In genomic region chr19:46860125-46860845, GRCh38 we compare ENCODE assay signal across 8 cellular contexts. TPM values are rescaled to one million over a fixed set of nuclear protein-coding genes. Genes with fewer than 3 reads are reported as not detected.
DNase-seq lines count a peak whose midpoint lies in the region; ATAC-seq and TF ChIP-seq lines count a peak whose summit lies in the region.

No MANE protein-coding gene starts in this region.

- H3K9me3 ChIP-seq in SK-N-SH (no peaks in the 10 kb centered on the region), thymus (ENCODE audit: control insufficient read depth) (no peaks in the 10 kb centered on the region)

- H3K27me3 ChIP-seq in SK-N-SH (ENCODE audit: insufficient read depth) (no peaks in the 10 kb centered on the region), thymus (ENCODE audit: control insufficient read depth, insufficient read depth) (no peaks in the 10 kb centered on the region)

- H3K9ac ChIP-seq in SK-N-SH: peak overlapping the region; percentile 97

- TF ChIP-seq CTCF in SK-N-SH (IDR thresholded peaks at IDR 0.05) (no peak), osteocyte (IDR thresholded peaks at IDR 0.05) (no peak)

- peak overlapping the region; percentile 89 for H3K4me2 ChIP-seq in SK-N-SH

- POLR2A ChIA-PET in SK-N-SH (lab: Yijun Ruan, JAX): interaction anchor here (0.9 kb wide), 1 partner anchor 94 kb away, joined by 4 read pairs; no protein-coding TSS in a partner anchor

- peak overlapping the region; percentile 84 for H3K4me3 Mint-ChIP-seq in osteocyte (ENCODE audit: unreplicated experiment)

- H3K4me1 ChIP-seq in SK-N-SH (ENCODE audit: control insufficient read depth in 1 of 2, insufficient read depth in 2 of 2, low read depth in 1 of 2, low read length in 1 of 2): peaks cover 0 to 35% of the 10 kb centered on the region in 2 experiments; a peak in 3 of 4 replicates
- peaks cover 22% of the 10 kb centered on the region for H3K4me1 ChIP-seq in thymus (ENCODE audit: control insufficient read depth, insufficient read depth, low read length)

- peaks cover 38% of the 10 kb centered on the region for H4K20me1 ChIP-seq in SK-N-SH (ENCODE audit: insufficient read depth)

- peak; percentile 97 for DNase-seq in GM04504 (ENCODE audit: low read depth)
- DNase-seq in NCI-H1092 (lab: John Stamatoyannopoulos, UW): peak; percentile 96
- peak; percentile 90 for DNase-seq in SK-N-SH
- DNase-seq in activated naive CD4-positive, alpha-beta T cell treated with anti-CD3 and anti-CD28 coated beads, Interleukin-2, amount 50 U/mL, for 72 hours (ENCODE audit: low spot score in 2 of 2): peak; percentile 93
- DNase-seq in glomerular visceral epithelial cell (ENCODE audit: extremely low spot score): peak; percentile 100
- DNase-seq in osteocyte (ENCODE audit: extremely low spot score, unreplicated experiment): peak; percentile 99

- H3K27ac ChIP-seq in SK-N-SH (ENCODE audit: low read depth in 2 of 2, low read length in 1 of 2) (peak overlapping the region; percentile 96 to 98), thymus (ENCODE audit: low read depth) (peak overlapping the region; percentile 98)

- peaks cover 6 to 7% of the 10 kb centered on the region in 2 donors for H3K36me3 Mint-ChIP-seq in activated naive CD4-positive, alpha-beta T cell treated with anti-CD3 and anti-CD28 coated beads, Interleukin-2, amount 50 U/mL, for 72 hours
- no peaks in the 10 kb centered on the region for H3K36me3 Mint-ChIP-seq in osteocyte (ENCODE audit: unreplicated experiment)

- no peaks in the 10 kb centered on the region for H3K9me2 ChIP-seq in SK-N-SH

- 2% methylated on average over 31 of the region's 89 CpGs for WGBS in SK-N-SH (ENCODE audit: low lambda C conversion rate)
- under 1% methylated on average over 89 of the region's 89 CpGs for WGBS in thymus

- no peaks in the 10 kb centered on the region for H3K27me3 Mint-ChIP-seq in osteocyte (ENCODE audit: unreplicated experiment)

- H3F3A ChIP-seq in SK-N-SH (replicated peaks; ENCODE audit: insufficient read depth): peaks cover 23% of the 10 kb centered on the region

- peak overlapping the region; percentile 77 to 79 for H3K4me3 ChIP-seq in SK-N-SH (ENCODE audit: low read depth in 2 of 2, low read length in 1 of 2)
- H3K4me3 ChIP-seq in thymus (ENCODE audit: low read length): peak overlapping the region; percentile 76

- TF ChIP-seq EP300 in SK-N-SH (IDR thresholded peaks at IDR 0.05; ENCODE audit: borderline replicate concordance in 1 of 2, low read depth in 1 of 2, low read length in 1 of 2): no peak

- no peak for TF ChIP-seq RAD21 in SK-N-SH (IDR thresholded peaks at IDR 0.05; ENCODE audit: low read length)

- H3K36me3 ChIP-seq in SK-N-SH (replicated peaks in 1 of 2; ENCODE audit: control insufficient read depth in 1 of 2, insufficient read depth in 2 of 2, low read length in 1 of 2) (no peaks in the 10 kb centered on the region), thymus (ENCODE audit: control insufficient read depth, insufficient read depth) (no peaks in the 10 kb centered on the region)

- H2AFZ ChIP-seq in SK-N-SH (ENCODE audit: low read depth): peak overlapping the region; percentile 52; the same call in 1 of the 2 replicates

- peak overlapping the region; percentile 90 to 97 for H3K27ac Mint-ChIP-seq in activated naive CD4-positive, alpha-beta T cell treated with anti-CD3 and anti-CD28 coated beads, Interleukin-2, amount 50 U/mL, for 72 hours
- H3K27ac Mint-ChIP-seq in osteocyte (ENCODE audit: unreplicated experiment): peak overlapping the region; percentile 85

- peak; percentile 57 for ATAC-seq in HG02610 (IDR thresholded peaks at IDR 0.05; ENCODE audit: unreplicated experiment)
- ATAC-seq in activated naive CD4-positive, alpha-beta T cell treated with anti-CD3 and anti-CD28 coated beads, Interleukin-2, amount 50 U/mL, for 72 hours: peak; percentile 84 to 88

- peaks cover 44% of the 10 kb centered on the region for H3K79me2 ChIP-seq in SK-N-SH (ENCODE audit: insufficient read depth)

- peaks cover 4 to 5% of the 10 kb centered on the region in 2 donors for H3K9me3 Mint-ChIP-seq in activated naive CD4-positive, alpha-beta T cell treated with anti-CD3 and anti-CD28 coated beads, Interleukin-2, amount 50 U/mL, for 72 hours
- no peaks in the 10 kb centered on the region for H3K9me3 Mint-ChIP-seq in osteocyte (ENCODE audit: unreplicated experiment)

- peaks cover 18% of the 10 kb centered on the region for H3K4me1 Mint-ChIP-seq in osteocyte (ENCODE audit: unreplicated experiment)

- CTCF ChIA-PET in SK-N-SH (lab: Yijun Ruan, JAX): interaction anchor here (1.2 to 10.2 kb wide), 3 partner anchors 130 to 153 kb away, joined by 4 to 126 read pairs (median 4); no protein-coding TSS in a partner anchor

TF ChIP-seq in SK-N-SH, 30 proteins besides CTCF, POLR2A, EP300 and RAD21 (continues in another document):
- peak; percentile 98 for TF ChIP-seq CHD2 (IDR thresholded peaks at IDR 0.05; ENCODE audit: low read length, partially characterized antibody)
- TF ChIP-seq MAX (IDR thresholded peaks at IDR 0.05; ENCODE audit: low read depth): peak; percentile 99
- TF ChIP-seq ELF1 (IDR thresholded peaks at IDR 0.05): peak; percentile 47
- TF ChIP-seq SIN3A (IDR thresholded peaks at IDR 0.05; ENCODE audit: borderline replicate concordance, low read depth, low read length): 0 out of 2 replicates have a peak, but pooled peaks have one; percentile 37
- no peak for TF ChIP-seq JUND (IDR thresholded peaks at IDR 0.05)
- peak; percentile 51; the same call in 1 of the 2 replicates for TF ChIP-seq POLR2AphosphoS5 (IDR thresholded peaks at IDR 0.05; ENCODE audit: low read depth, low read length)
- peak; percentile 97 for TF ChIP-seq MXI1 (IDR thresholded peaks at IDR 0.05; ENCODE audit: low read depth, low read length)
- TF ChIP-seq RCOR1 (IDR thresholded peaks at IDR 0.05; ENCODE audit: low read length): no peak
- TF ChIP-seq EZH2phosphoT487 (IDR thresholded peaks at IDR 0.05; ENCODE audit: borderline replicate concordance, low read depth): no peak
- TF ChIP-seq FOXM1 (IDR thresholded peaks at IDR 0.05; ENCODE audit: low read depth): no peak
- TF ChIP-seq REST (IDR thresholded peaks at IDR 0.05; ENCODE audit: low read depth, low read length): no peak
- TF ChIP-seq ZBTB33 (IDR thresholded peaks at IDR 0.05; ENCODE audit: borderline replicate concordance, low read depth): peak; percentile 95
- no peak for TF ChIP-seq FOSL2 (IDR thresholded peaks at IDR 0.05; ENCODE audit: borderline replicate concordance, low read depth)
- no peak for TF ChIP-seq GATA2 (CRISPR knock-in tag; IDR thresholded peaks at IDR 0.05)

RNA-seq across cellular contexts. Expression of gene ARHGAP35, which starts 0.5 kb away (rescaled TPM):
- polyA plus RNA-seq in SK-N-SH (2012; rRNA removed): 19.7 and 25.1 TPM in 2 replicates
- polyA plus RNA-seq in SK-N-SH (2012; cell fraction: cytosol; rRNA removed): 16.2 and 21.9 TPM in 2 replicates
- polyA plus RNA-seq in SK-N-SH (2012; cell fraction: nucleus; rRNA removed): 21.0 and 26.2 TPM in 2 replicates
- total RNA-seq in activated naive CD4-positive, alpha-beta T cell treated with anti-CD3 and anti-CD28 coated beads, Interleukin-2, amount 50 U/mL, for 72 hours: 10 to 100 TPM; 20.7 to 24.3 TPM
- 107 and 113 TPM in 2 replicates for total RNA-seq in osteocyte
- polyA plus RNA-seq in thymus: 8.8 TPM

RNA-seq across cellular contexts. Expression of gene AP2S1, which starts 9.6 kb away (rescaled TPM):
- polyA plus RNA-seq in SK-N-SH (2012; rRNA removed) (380 and 565 TPM in 2 replicates), thymus (88.0 TPM)
- polyA plus RNA-seq in SK-N-SH (2012; cell fraction: cytosol; rRNA removed): 343 and 389 TPM in 2 replicates
- 163 and 226 TPM in 2 replicates for polyA plus RNA-seq in SK-N-SH (2012; cell fraction: nucleus; rRNA removed)
- total RNA-seq in activated naive CD4-positive, alpha-beta T cell treated with anti-CD3 and anti-CD28 coated beads, Interleukin-2, amount 50 U/mL, for 72 hours: 100 to 1,000 TPM; 114 to 116 TPM
- total RNA-seq in osteocyte: 226 and 229 TPM in 2 replicates

Comparison
In these comparisons a context has a peak if more than half of its experiments do, and no peak if none do; other contexts are left out.
1. Peak in every context shown above with its lines: DNase-seq, ATAC-seq, H3K4me3 ChIP-seq and H3K27ac ChIP-seq.